ENCODE assay signal across 17 cellular contexts in genomic region chr20:35907017-35907685, GRCh38. TPM values are rescaled to one million over a fixed set of nuclear protein-coding genes. Genes with fewer than 3 reads are reported as not detected.
A peak's percentile ranks its signal among the peaks of the same experiment; 100 is the strongest.
DNase-seq lines count a peak whose midpoint lies in the region; ATAC-seq and TF ChIP-seq lines count a peak whose summit lies in the region.
"Had no signal": no experiment of that assay in that cellular context is flagged by ENCODE, and none has a peak within 500 bp of the region (broad histone marks: within the 10 kb centered on the region; RNA-seq: fewer than 3 reads in every experiment).

No MANE protein-coding gene starts in this region.

- no peak for TF ChIP-seq POLR2A in lower leg skin (IDR thresholded peaks at IDR 0.05)

- peaks cover 16 to 44% (median 41%) of the 10 kb centered on the region in 3 experiments for H3K36me3 Mint-ChIP-seq in H9 (ENCODE audit: insufficient read depth in 1 of 3, low read depth in 3 of 3)

- no peak overlapping the region for H2BK15ac ChIP-seq in H9 (ENCODE audit: low read depth, low read length)

- no CpG with 5 or more reads among the region's 7 CpGs for WGBS in H9 (ENCODE audit: extremely low coverage, insufficient read length, low lambda C conversion rate)
- 69 to 86% methylated on average over 7 of the region's 7 CpGs for WGBS in lower leg skin, 2 donors

- H2AK5ac ChIP-seq in H9 (ENCODE audit: insufficient read length, low read length) = no peak overlapping the region

- H3K27me3 ChIP-seq in H9 (ENCODE audit: insufficient read depth, low read length) = no peaks in the 10 kb centered on the region

- no peak overlapping the region for H2BK120ac ChIP-seq in H9 (ENCODE audit: low read depth, low read length, poor library complexity, severe bottlenecking)

- ATAC-seq in GM18909 (IDR thresholded peaks at IDR 0.05; ENCODE audit: poor library complexity, unreplicated experiment) = no peak
- ATAC-seq in GM21381 (IDR thresholded peaks at IDR 0.05; ENCODE audit: unreplicated experiment) = no peak
- no peak for ATAC-seq in GM18517 (IDR thresholded peaks at IDR 0.05; ENCODE audit: unreplicated experiment)

- H3K9me3 ChIP-seq in H9 (ENCODE audit: control insufficient read depth, low read depth, low read length) = no peaks in the 10 kb centered on the region

- H3K9ac ChIP-seq in H9 (ENCODE audit: extremely low read depth, insufficient read length, low read length) = no peak overlapping the region

- no peaks in the 10 kb centered on the region for H3K9me3 Mint-ChIP-seq in H9
- H3K9me3 Mint-ChIP-seq: activated naive CD4-positive, alpha-beta T cell treated with anti-CD3 and anti-CD28 coated beads, Interleukin-2, amount 10 ng/mL, durations not matched to agents 7 days and 5 days; memory B cell; nephron progenitor cell had no signal

- no peak overlapping the region for H3K4me2 ChIP-seq in H9 (ENCODE audit: insufficient read depth, insufficient read length, low read length)

- H3K79me2 ChIP-seq in H9 (ENCODE audit: insufficient read depth, low read length) = no peaks in the 10 kb centered on the region

- no peak overlapping the region for H3K4me3 ChIP-seq in lower leg skin (ENCODE audit: low read depth, poor library complexity, severe bottlenecking)

- H2BK20ac ChIP-seq in H9 (ENCODE audit: low read depth, low read length, poor library complexity, severe bottlenecking) = no peak overlapping the region

- TF ChIP-seq CTCF in H9 (conservative IDR thresholded peaks at IDR 0.05) = no peak
- TF ChIP-seq CTCF in lower leg skin (IDR thresholded peaks at IDR 0.05) = no peak

- no peak overlapping the region for H3K4me3 Mint-ChIP-seq in H9
- H3K4me3 Mint-ChIP-seq: activated naive CD4-positive, alpha-beta T cell treated with anti-CD3 and anti-CD28 coated beads, Interleukin-2, amount 10 ng/mL, durations not matched to agents 7 days and 5 days; memory B cell; nephron progenitor cell had no signal

- H3T11ph ChIP-seq in H9 (ENCODE audit: low read length) = no peak overlapping the region

- peaks cover 20 to 34% of the 10 kb centered on the region in 2 experiments for H3K4me1 Mint-ChIP-seq in H9
- H3K4me1 Mint-ChIP-seq: nephron progenitor cell had no signal

- no peaks in the 10 kb centered on the region for H3K23me2 ChIP-seq in H9 (ENCODE audit: insufficient read length, low read depth, low read length, poor library complexity, severe bottlenecking)

- H4K8ac ChIP-seq in H9 (replicated peaks; ENCODE audit: insufficient read length, low read depth, low read length) = no peak overlapping the region

- H3K27ac Mint-ChIP-seq in H9 = peak overlapping the region in 2 of 3 experiments; percentile 83 to 85; a peak in 3 of 7 replicates
- H3K27ac Mint-ChIP-seq: activated naive CD4-positive, alpha-beta T cell treated with anti-CD3 and anti-CD28 coated beads, Interleukin-2, amount 10 ng/mL, durations not matched to agents 7 days and 5 days; memory B cell had no signal

- H4K91ac ChIP-seq in H9 (ENCODE audit: insufficient read length, low read depth, low read length) = no peak overlapping the region

- no peak overlapping the region for H2BK5ac ChIP-seq in H9 (ENCODE audit: insufficient read length, low read length)

- no peak overlapping the region for H2AFZ ChIP-seq in H9 (ENCODE audit: low read length)

- H3K18ac ChIP-seq in H9 (ENCODE audit: insufficient read length, low read depth, low read length) = no peak overlapping the region

- H3K4me1 ChIP-seq in H9 (ENCODE audit: insufficient read depth, low read length) = peaks cover 11% of the 10 kb centered on the region

- no peaks in the 10 kb centered on the region for H3K27me3 Mint-ChIP-seq in H9 (ENCODE audit: low read depth)
- H3K27me3 Mint-ChIP-seq: activated naive CD4-positive, alpha-beta T cell treated with anti-CD3 and anti-CD28 coated beads, Interleukin-2, amount 10 ng/mL, durations not matched to agents 7 days and 5 days; memory B cell had no signal

- H2BK12ac ChIP-seq in H9 (ENCODE audit: insufficient read length, low read depth, low read length) = no peak overlapping the region

- no peaks in the 10 kb centered on the region for H3K79me1 ChIP-seq in H9 (ENCODE audit: insufficient read depth, low read depth, low read length, poor library complexity, severe bottlenecking)

- DNase-seq in H9 (no peak), NCI-H345 (lab: John Stamatoyannopoulos, UW) (peak; percentile 82), cerebellum (ENCODE audit: low spot score) (peak; percentile 10), lower leg skin (ENCODE audit: low spot score in 2 of 2) (peak; percentile 28 to 78)
- DNase-seq: activated CD4-positive, alpha-beta T cell treated with anti-CD3 and anti-CD28 coated beads for 4 hours; activated CD8-positive, alpha-beta memory T cell treated with anti-CD3 and anti-CD28 coated beads, Interleukin-2, amount 50 U/mL, for 4 hours; activated naive CD4-positive, alpha-beta T cell treated with anti-CD3 and anti-CD28 coated beads, Interleukin-2, amount 10 ng/mL, durations not matched to agents 7 days and 5 days; Karpas-422; NCI-H2029 treated with DMSO at 0.1 percent for 48 hours; nephron progenitor cell; SHP77; stimulated activated CD4-positive, alpha-beta T cell treated with anti-CD3 and anti-CD28 coated beads, Interleukin-1b, Interleukin-23, amount 100 ng/mL, for 48 hours had no signal

- H3K23ac ChIP-seq in H9 (ENCODE audit: insufficient read length, low read depth, low read length) = no peak overlapping the region

- no peaks in the 10 kb centered on the region for H4K20me1 ChIP-seq in H9 (ENCODE audit: control insufficient read depth, insufficient read depth, insufficient read length)

- no peak overlapping the region for H4K5ac ChIP-seq in H9 (ENCODE audit: insufficient read length, low read depth, low read length)

- no peak overlapping the region for H3K4ac ChIP-seq in H9 (ENCODE audit: low read depth, low read length)

- no peak overlapping the region for H3K14ac ChIP-seq in H9 (ENCODE audit: insufficient read depth, low read length)

- no peak overlapping the region for H3K56ac ChIP-seq in H9 (ENCODE audit: insufficient read length, low read depth, low read length)

- intact Hi-C loops in lower leg skin (cut with DNase I; ENCODE audit: low total_unique reads) = no loop called here

- H3K27ac ChIP-seq in H9 (ENCODE audit: insufficient read length, low read depth, low read length) = no peak overlapping the region
- H3K27ac ChIP-seq: HL-60 had no signal

RNA-seq across cellular contexts. Expression of gene SCAND1, which starts 47.2 kb away (rescaled TPM):
- 59.1 and 60.5 TPM in 2 replicates for total RNA-seq in H9 (2021)
- 10.6 TPM for total RNA-seq in cerebellum
- total RNA-seq in lower leg skin = 100 to 1,000 TPM in 1 of 4 donors, 10 to 100 TPM in 3; 70.0 to 122 (median 89.9) TPM
